ENCODE assay signal across 8 cellular contexts in genomic region chr9:124320062-124320973, GRCh38.
DNase-seq lines count a peak whose midpoint lies in the region; ATAC-seq and TF ChIP-seq lines count a peak whose summit lies in the region.

No MANE protein-coding gene starts in this region.

- H3K9me3 Mint-ChIP-seq in chondrocyte (ENCODE audit: low read depth): no peaks in the 10 kb centered on the region

- H3K27ac Mint-ChIP-seq in chondrocyte (ENCODE audit: unreplicated experiment): no peak overlapping the region

- ATAC-seq in left lobe of liver: peak; percentile 89

- TF ChIP-seq CTCF in chondrocyte (IDR thresholded peaks at IDR 0.05): peak; percentile 89

- no peaks in the 10 kb centered on the region for H3K27me3 Mint-ChIP-seq in chondrocyte (ENCODE audit: low read depth)

- DNase-seq in SHP77 (lab: John Stamatoyannopoulos, UW) (peak; percentile 70 to 75), SHP77 treated with DMSO at 0.1 percent for 48 hours (lab: John Stamatoyannopoulos, UW) (no peak), NCI-H146 treated with DMSO at 0.1 percent for 48 hours (lab: John Stamatoyannopoulos, UW; ENCODE audit: unreplicated experiment) (peak; percentile 25), UCSD-AML1 (lab: John Stamatoyannopoulos, UW; ENCODE audit: unreplicated experiment) (peak; percentile 53), chondrocyte (ENCODE audit: low spot score) (no peak), left lobe of liver (ENCODE audit: low spot score) (peak; percentile 71), DMS79 treated with DMSO at 0.1 percent for 48 hours (lab: John Stamatoyannopoulos, UW) (no peak)
- peak; percentile 27 to 30 for DNase-seq in stimulated activated CD8-positive, alpha-beta memory T cell treated with anti-CD3 and anti-CD28 coated beads, Interleukin-2, amount 100 ng/mL, for 48 hours (ENCODE audit: low read depth in 2 of 2)

- peaks cover 36% of the 10 kb centered on the region for H3K36me3 Mint-ChIP-seq in chondrocyte (ENCODE audit: low read depth)

- peaks cover 17% of the 10 kb centered on the region for H3K4me1 Mint-ChIP-seq in chondrocyte (ENCODE audit: low read depth)

- H3K4me3 Mint-ChIP-seq in chondrocyte (ENCODE audit: unreplicated experiment): no peak overlapping the region

Comparison
In these comparisons a context has a peak if more than half of its experiments do, and no peak if none do; other contexts are left out.
1. DNase-seq: peak in SHP77 (2 of 2), NCI-H146 treated with DMSO at 0.1 percent for 48 hours (single experiment), UCSD-AML1 (single experiment), left lobe of liver (single experiment) and stimulated activated CD8-positive, alpha-beta memory T cell treated with anti-CD3 and anti-CD28 coated beads, Interleukin-2, amount 100 ng/mL, for 48 hours (2 of 2); none in SHP77 treated with DMSO at 0.1 percent for 48 hours (single experiment), chondrocyte (single experiment) and DMS79 treated with DMSO at 0.1 percent for 48 hours (single experiment).